In genomic region chrX:45527834-45528233, GRCh38 we compare ENCODE assay signal across 35 cellular contexts.
DNase-seq lines count a peak whose midpoint lies in the region; ATAC-seq and TF ChIP-seq lines count a peak whose summit lies in the region.
"Had no signal": no experiment of that assay in that cellular context is flagged by ENCODE, and none has a peak within 500 bp of the region (broad histone marks: within the 10 kb centered on the region; RNA-seq: fewer than 3 reads in every experiment).

No MANE protein-coding gene starts in this region.

- no peaks in the 10 kb centered on the region for H4K20me1 ChIP-seq in SK-N-SH (ENCODE audit: insufficient read depth)
- H4K20me1 ChIP-seq in osteoblast (ENCODE audit: insufficient read depth, low read length) = no peaks in the 10 kb centered on the region

- TF ChIP-seq CTCF in SK-N-SH (IDR thresholded peaks at IDR 0.05) = no peak
- TF ChIP-seq CTCF in fibroblast of mammary gland (conservative IDR thresholded peaks at IDR 0.05; ENCODE audit: control insufficient read depth, insufficient read depth, low read depth, low read length) = no peak
- no peak for TF ChIP-seq CTCF in osteoblast (IDR thresholded peaks at IDR 0.05; ENCODE audit: extremely low read depth, low read depth, low read length)

- TF ChIP-seq RAD21 in SK-N-SH (IDR thresholded peaks at IDR 0.05; ENCODE audit: low read length) = no peak

- H3K27ac ChIP-seq in SK-N-SH (ENCODE audit: low read depth in 2 of 2, low read length in 1 of 2) (peak overlapping the region; percentile 17 to 21; a peak in 2 of 4 replicates), osteoblast (ENCODE audit: low read depth, low read length) (peak overlapping the region; percentile 33)
- H3K27ac ChIP-seq: 22Rv1, gastroesophageal sphincter, hepatocyte, ovary, thoracic aorta had no signal

- CTCF ChIA-PET in SK-N-SH (lab: Yijun Ruan, JAX) = interaction anchor here (1.9 kb wide), 1 partner anchor 12 kb away, joined by 4 read pairs; no protein-coding TSS in a partner anchor

- no peak for DNase-seq in SK-N-SH
- DNase-seq in RPMI7951 (ENCODE audit: low read depth) = peak; percentile 48
- peak; percentile 81 for DNase-seq in fibroblast of mammary gland (ENCODE audit: low read depth)
- no peak for DNase-seq in osteoblast (ENCODE audit: insufficient read length, low spot score, missing footprints)
- DNase-seq in activated naive CD4-positive, alpha-beta T cell treated with Interleukin-2 at 50 U/mL for 16 hours = no peak
- no peak for DNase-seq in activated CD4-positive, alpha-beta T cell treated with anti-CD3 and anti-CD28 coated beads for 4 hours
- DNase-seq in NCI-H2196 treated with DMSO at 0.1 percent for 48 hours (lab: John Stamatoyannopoulos, UW; ENCODE audit: unreplicated experiment) = no peak
- DNase-seq: activated CD4-positive, alpha-beta T cell treated with anti-CD3 and anti-CD28 coated beads, Interleukin-2, amount 10 ng/mL, durations not matched to agents 7 days and 5 days; activated effector memory CD4-positive, alpha-beta T cell treated with Interleukin-2 at 50 U/mL for 16 hours; activated naive CD8-positive, alpha-beta T cell treated with anti-CD3 and anti-CD28 coated beads for 36 hours; caudate nucleus; CD4-positive, alpha-beta memory T cell; cortex of kidney; left cardiac atrium; MM.1S; NCI-H2081; NCI-H748 treated with DMSO at 0.1 percent for 48 hours; nephron progenitor cell; ovary; retina; SIG-M5; stimulated activated CD4-positive, alpha-beta T cell treated with anti-CD3 and anti-CD28 coated beads, Interleukin-2, amount 100 ng/mL, for 24 hours; stimulated activated CD8-positive, alpha-beta memory T cell treated with anti-CD3 and anti-CD28 coated beads, Interleukin-4, amount 100 ng/mL, for 48 hours; stimulated activated naive CD8-positive, alpha-beta T cell treated with anti-CD3 and anti-CD28 coated beads, Interleukin-15, amount 100 ng/mL, for 72 hours; T-helper 9 cell had no signal

- H3K36me3 ChIP-seq in SK-N-SH (replicated peaks in 1 of 2; ENCODE audit: control insufficient read depth in 1 of 2, insufficient read depth in 2 of 2, low read length in 1 of 2) = no peaks in the 10 kb centered on the region
- H3K36me3 ChIP-seq in osteoblast (ENCODE audit: insufficient read depth, low read length) = no peaks in the 10 kb centered on the region
- H3K36me3 ChIP-seq: gastroesophageal sphincter, ovary, thoracic aorta had no signal

- H3K9ac ChIP-seq in SK-N-SH = no peak overlapping the region

- ATAC-seq in SK-N-SH treated with all-trans-retinoic acid at 6 μM for 48 hours = no peak
- ATAC-seq: gastroesophageal sphincter; GM23338; K562; left cardiac atrium; Panc1; stimulated activated naive CD8-positive, alpha-beta T cell treated with anti-CD3 and anti-CD28 coated beads, Interleukin-15, amount 100 ng/mL, for 72 hours; WTC11 had no signal

- H3F3A ChIP-seq in SK-N-SH (replicated peaks; ENCODE audit: insufficient read depth) = peaks cover 14% of the 10 kb centered on the region

- no peak overlapping the region for H3K4me2 ChIP-seq in SK-N-SH
- no peak overlapping the region for H3K4me2 ChIP-seq in osteoblast (ENCODE audit: insufficient read depth, low read length)
- H3K4me2 ChIP-seq: GM23338, hepatocyte, smooth muscle cell had no signal

- peaks cover 4% of the 10 kb centered on the region; the same call in 1 of the 2 replicates for H3K9me3 ChIP-seq in SK-N-SH
- no peaks in the 10 kb centered on the region for H3K9me3 ChIP-seq in osteoblast (ENCODE audit: low read depth, low read length)
- H3K9me3 ChIP-seq: gastroesophageal sphincter, ovary, thoracic aorta had no signal

- no peaks in the 10 kb centered on the region for H3K9me2 ChIP-seq in SK-N-SH

- H3K79me2 ChIP-seq in SK-N-SH (ENCODE audit: insufficient read depth) (no peaks in the 10 kb centered on the region), osteoblast (ENCODE audit: insufficient read depth, low read length) (no peaks in the 10 kb centered on the region)
- H3K79me2 ChIP-seq: hepatocyte had no signal

- H3K4me3 ChIP-seq in SK-N-SH (ENCODE audit: low read depth in 2 of 2, low read length in 1 of 2) = no peak overlapping the region
- no peak overlapping the region for H3K4me3 ChIP-seq in fibroblast of mammary gland (ENCODE audit: control insufficient read depth, low read depth, low read length)
- no peak overlapping the region for H3K4me3 ChIP-seq in osteoblast (ENCODE audit: insufficient read depth, low read length)
- H3K4me3 ChIP-seq: gastroesophageal sphincter, GM23338, hepatocyte, K562, ovary, smooth muscle cell, thoracic aorta had no signal

- POLR2A ChIA-PET in SK-N-SH (lab: Yijun Ruan, JAX) = no interaction called here

- no peak for TF ChIP-seq EP300 in SK-N-SH (IDR thresholded peaks at IDR 0.05; ENCODE audit: borderline replicate concordance in 1 of 2, low read depth in 1 of 2, low read length in 1 of 2)

- H2AFZ ChIP-seq in SK-N-SH (ENCODE audit: low read depth) = peak overlapping the region; percentile 32; the same call in 1 of the 2 replicates
- no peak overlapping the region for H2AFZ ChIP-seq in osteoblast (ENCODE audit: low read length)
- H2AFZ ChIP-seq: GM23338, hepatocyte had no signal

- no peaks in the 10 kb centered on the region for H3K27me3 ChIP-seq in SK-N-SH (ENCODE audit: insufficient read depth)
- peaks cover 13% of the 10 kb centered on the region for H3K27me3 ChIP-seq in osteoblast (ENCODE audit: insufficient read depth, low read length)
- H3K27me3 ChIP-seq: gastroesophageal sphincter, hepatocyte, ovary had no signal

- 30% methylated on average over 4 of the region's 4 CpGs for WGBS in SK-N-SH (ENCODE audit: low lambda C conversion rate)

- H3K4me1 ChIP-seq in SK-N-SH (ENCODE audit: control insufficient read depth in 1 of 2, insufficient read depth in 2 of 2, low read depth in 1 of 2, low read length in 1 of 2) = no peaks in the 10 kb centered on the region; a peak in 1 of 4 replicates
- peaks cover 5% of the 10 kb centered on the region for H3K4me1 ChIP-seq in osteoblast (ENCODE audit: insufficient read depth, low read length)
- H3K4me1 ChIP-seq: gastroesophageal sphincter had no signal

TF ChIP-seq in SK-N-SH, 30 proteins besides CTCF, POLR2A, EP300 and RAD21:
- TF ChIP-seq GABPA (IDR thresholded peaks at IDR 0.05; ENCODE audit: low read depth) = no peak
- TF ChIP-seq NRF1 (IDR thresholded peaks at IDR 0.05; ENCODE audit: low read depth, low read length) = no peak
- no peak for TF ChIP-seq GATA2 (CRISPR knock-in tag; IDR thresholded peaks at IDR 0.05)

TF ChIP-seq in SK-N-SH treated with all-trans-retinoic acid at 6 μM for 48 hours, 23 proteins besides CTCF, POLR2A, EP300 and RAD21 (continues in another document):
- TF ChIP-seq, protein P1, sequence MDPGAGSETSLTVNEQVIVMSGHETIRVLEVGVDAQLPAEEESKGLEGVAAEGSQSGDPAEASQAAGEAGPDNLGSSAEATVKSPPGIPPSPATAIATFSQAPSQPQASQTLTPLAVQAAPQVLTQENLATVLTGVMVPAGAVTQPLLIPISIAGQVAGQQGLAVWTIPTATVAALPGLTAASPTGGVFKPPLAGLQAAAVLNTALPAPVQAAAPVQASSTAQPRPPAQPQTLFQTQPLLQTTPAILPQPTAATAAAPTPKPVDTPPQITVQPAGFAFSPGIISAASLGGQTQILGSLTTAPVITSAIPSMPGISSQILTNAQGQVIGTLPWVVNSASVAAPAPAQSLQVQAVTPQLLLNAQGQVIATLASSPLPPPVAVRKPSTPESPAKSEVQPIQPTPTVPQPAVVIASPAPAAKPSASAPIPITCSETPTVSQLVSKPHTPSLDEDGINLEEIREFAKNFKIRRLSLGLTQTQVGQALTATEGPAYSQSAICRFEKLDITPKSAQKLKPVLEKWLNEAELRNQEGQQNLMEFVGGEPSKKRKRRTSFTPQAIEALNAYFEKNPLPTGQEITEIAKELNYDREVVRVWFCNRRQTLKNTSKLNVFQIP (CRISPR knock-in tag; IDR thresholded peaks at IDR 0.05; ENCODE audit: borderline replicate concordance, low read depth) = no peak
- no peak for TF ChIP-seq OSR1 (CRISPR knock-in tag; IDR thresholded peaks at IDR 0.05)
- no peak for TF ChIP-seq CSRNP3 (CRISPR knock-in tag; IDR thresholded peaks at IDR 0.05)
- TF ChIP-seq ISL1 (CRISPR knock-in tag; IDR thresholded peaks at IDR 0.05) = no peak
- TF ChIP-seq TOX (CRISPR knock-in tag; IDR thresholded peaks at IDR 0.05; ENCODE audit: borderline replicate concordance) = no peak
- no peak for TF ChIP-seq BACH2 (CRISPR knock-in tag; IDR thresholded peaks at IDR 0.05; ENCODE audit: borderline replicate concordance)
- no peak for TF ChIP-seq TCF4 (CRISPR knock-in tag; IDR thresholded peaks at IDR 0.05; ENCODE audit: borderline replicate concordance)
- TF ChIP-seq ZC3H10 (CRISPR knock-in tag; IDR thresholded peaks at IDR 0.05) = no peak
- TF ChIP-seq GLIS3 (CRISPR knock-in tag; IDR thresholded peaks at IDR 0.05) = no peak

Comparison
In these comparisons a context has a peak if more than half of its experiments do, and no peak if none do; other contexts are left out.
1. DNase-seq: peak in RPMI7951 (single experiment) and fibroblast of mammary gland (single experiment); none in SK-N-SH (single experiment), osteoblast (single experiment), activated naive CD4-positive, alpha-beta T cell treated with Interleukin-2 at 50 U/mL for 16 hours (single experiment), activated CD4-positive, alpha-beta T cell treated with anti-CD3 and anti-CD28 coated beads for 4 hours (0 of 2) and NCI-H2196 treated with DMSO at 0.1 percent for 48 hours (single experiment).